8 cellular contexts compared by ENCODE assay signal in genomic region chr5:107669543-107670027, GRCh38. TPM values are rescaled to one million over a fixed set of nuclear protein-coding genes. Genes with fewer than 3 reads are reported as not detected.
A peak's percentile ranks its signal among the peaks of the same experiment; 100 is the strongest.
DNase-seq lines count a peak whose midpoint lies in the region; ATAC-seq and TF ChIP-seq lines count a peak whose summit lies in the region.

No MANE protein-coding gene starts in this region.

- no peak overlapping the region for H2AFZ ChIP-seq in PC-9

- intact Hi-C loops in PC-9 (cut with micrococcal nuclease; ENCODE audit: unreplicated experiment) (loop anchor here (5.0 to 10.0 kb wide), 3 partner anchors 678 to 1272 kb away; no protein-coding TSS in a partner anchor), lower lobe of right lung (cut with DNase I) (no loop called here), thyroid gland (cut with DNase I) (no loop called here)

- peak overlapping the region; percentile 96 for H3K27ac ChIP-seq in PC-9
- peak overlapping the region; percentile 67 for H3K27ac ChIP-seq in lower lobe of right lung
- H3K27ac ChIP-seq in thyroid gland = peak overlapping the region in 1 of 3 donors; percentile 46

- H3K27me3 ChIP-seq in PC-9 (ENCODE audit: insufficient read depth, low read depth) = no peaks in the 10 kb centered on the region
- peaks cover 46% of the 10 kb centered on the region for H3K27me3 ChIP-seq in lower lobe of right lung (ENCODE audit: low read depth)
- H3K27me3 ChIP-seq in thyroid gland = no peaks in the 10 kb centered on the region

- CTCF ChIA-PET in PC-9 (lab: Charles Lee) = no interaction called here

- H3F3A ChIP-seq in PC-9 (ENCODE audit: insufficient read depth, low read depth) = peaks cover 8% of the 10 kb centered on the region; the same call in 1 of the 2 replicates

- H3K4me3 ChIP-seq in PC-9 = peak overlapping the region; percentile 66
- H3K4me3 ChIP-seq in lower lobe of right lung = peak overlapping the region; percentile 71
- H3K4me3 ChIP-seq in thyroid gland (replicated peaks in 1 of 3) = peak overlapping the region in 2 of 3 donors; percentile 46 to 53

- H4K20me1 ChIP-seq in PC-9 (ENCODE audit: insufficient read depth) = peaks cover 37% of the 10 kb centered on the region

- TF ChIP-seq CTCF in PC-9 (conservative IDR thresholded peaks at IDR 0.05) (no peak), lower lobe of right lung (IDR thresholded peaks at IDR 0.05) (no peak), thyroid gland (IDR thresholded peaks at IDR 0.05) (no peak)

- ATAC-seq in lower lobe of right lung = peak in 1 of 2 donors; percentile 4
- no peak for ATAC-seq in HG02973 (IDR thresholded peaks at IDR 0.05; ENCODE audit: unreplicated experiment)

- DNase-seq in NCI-H82 (lab: John Stamatoyannopoulos, UW) = peak; percentile 40
- no peak for DNase-seq in NCI-H82 treated with DMSO at 0.1 percent for 48 hours (lab: John Stamatoyannopoulos, UW; ENCODE audit: unreplicated experiment)
- DNase-seq in PC-9 = peak; percentile 29 to 36
- peak; percentile 59 for DNase-seq in dermis blood vessel endothelial cell
- DNase-seq in lower lobe of right lung = peak; percentile 52
- DNase-seq in thyroid gland = peak; percentile 43 to 48
- no peak for DNase-seq in retina

- H3K36me3 ChIP-seq in PC-9 (ENCODE audit: low read depth) = peaks cover 11% of the 10 kb centered on the region
- no peaks in the 10 kb centered on the region for H3K36me3 ChIP-seq in lower lobe of right lung
- H3K36me3 ChIP-seq in thyroid gland = no peaks in the 10 kb centered on the region

- H3K9me3 ChIP-seq in PC-9 (ENCODE audit: insufficient read depth, low read depth) (no peaks in the 10 kb centered on the region), lower lobe of right lung (no peaks in the 10 kb centered on the region), thyroid gland (no peaks in the 10 kb centered on the region)

- no peaks in the 10 kb centered on the region for H3K9me2 ChIP-seq in PC-9 (ENCODE audit: insufficient read depth)

- POLR2A ChIA-PET in PC-9 (lab: Charles Lee; ENCODE audit: unreplicated experiment) = interaction anchor here (0.6 to 0.7 kb wide), 4 partner anchors 97 to 452 kb away, joined by 3 to 35 read pairs (median 11); no protein-coding TSS in a partner anchor

- peaks cover 74% of the 10 kb centered on the region for H3K79me2 ChIP-seq in PC-9 (ENCODE audit: low read depth)

- BruUV-seq in PC-9 (replicated peaks; lab: Mats Ljungman, UMichigan) = no TSS peak

- TF ChIP-seq POLR2A in thyroid gland (IDR thresholded peaks at IDR 0.05) = no peak

- H3K4me2 ChIP-seq in PC-9 = peak overlapping the region; percentile 98

- WGBS in thyroid gland, 2 donors = 0 to 2% methylated on average over 18 to 21 of the region's 39 CpGs

- peaks cover 44% of the 10 kb centered on the region for H3K4me1 ChIP-seq in PC-9 (replicated peaks; ENCODE audit: insufficient read depth)
- H3K4me1 ChIP-seq in lower lobe of right lung = peaks cover 39% of the 10 kb centered on the region
- H3K4me1 ChIP-seq in thyroid gland = peaks cover 8 to 25% of the 10 kb centered on the region in 2 donors

RNA-seq across cellular contexts. Expression of gene EFNA5, which starts 1.2 kb away (rescaled TPM):
- total RNA-seq in PC-9 (2021) (38.0 and 42.7 TPM in 2 replicates), dermis blood vessel endothelial cell (36.1 and 77.0 TPM in 2 replicates), lower lobe of right lung (10.2 TPM), thyroid gland (10 to 100 TPM in 1 of 4 donors, 1 to 10 TPM in 3; 5.7 to 17.2 (median 6.4) TPM)

Comparison
In these comparisons a context has a peak if more than half of its experiments do, and no peak if none do; other contexts are left out.
1. DNase-seq: peak in NCI-H82 (single experiment), PC-9 (2 of 2), dermis blood vessel endothelial cell (single experiment), lower lobe of right lung (single experiment) and thyroid gland (2 of 2); none in NCI-H82 treated with DMSO at 0.1 percent for 48 hours (single experiment) and retina (single experiment).
2. Peak in every context shown above with its lines, with median percentiles within 50 percentile points of each other: H3K4me3 ChIP-seq.